In the genomic region with DNA sequence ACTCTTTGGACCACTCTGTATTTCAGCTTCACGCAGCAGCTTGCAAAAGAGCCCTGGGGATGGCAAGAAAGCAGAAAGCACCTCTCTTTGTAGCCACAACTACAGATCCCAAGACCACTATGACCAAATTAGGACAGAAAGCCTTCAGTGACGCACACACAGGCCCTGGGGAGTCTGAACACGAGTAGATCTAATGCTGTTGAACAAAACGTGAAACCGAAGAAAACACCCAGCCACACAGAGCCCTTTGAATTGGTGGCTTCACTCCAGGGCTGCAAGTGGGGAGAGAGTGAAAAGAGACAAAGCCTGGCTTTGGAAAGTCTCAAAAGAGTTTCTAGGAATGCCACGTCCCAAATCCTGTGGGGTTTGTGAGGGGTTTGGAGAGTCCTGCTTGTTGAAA, we compare ENCODE assay signal across 24 cellular contexts. TPM values are rescaled to one million over a fixed set of nuclear protein-coding genes. Genes with fewer than 3 reads are reported as not detected.
A peak's percentile ranks its signal among the peaks of the same experiment; 100 is the strongest.
DNase-seq lines count a peak whose midpoint lies in the region; ATAC-seq and TF ChIP-seq lines count a peak whose summit lies in the region.
"Had no signal": no experiment of that assay in that cellular context is flagged by ENCODE, and none has a peak within 500 bp of the region (broad histone marks: within the 10 kb centered on the region; RNA-seq: fewer than 3 reads in every experiment).

No MANE protein-coding gene starts in this region.

- TF ChIP-seq CTCF in psoas muscle (IDR thresholded peaks at IDR 0.05), result no peak

- H3K36me3 Mint-ChIP-seq in activated T-helper 17 cell treated with anti-CD3 and anti-CD28 coated beads, Interleukin-2, amount 50 U/mL, for 72 hours (ENCODE audit: low read depth), result peaks cover 12% of the 10 kb centered on the region

- no peak for ATAC-seq in activated T-helper 17 cell treated with anti-CD3 and anti-CD28 coated beads, Interleukin-2, amount 50 U/mL, for 72 hours (replicated peaks)
- ATAC-seq in psoas muscle, result no peak
- ATAC-seq in GM18873 (IDR thresholded peaks at IDR 0.05; ENCODE audit: low FRiP score, unreplicated experiment), result no peak
- no peak for ATAC-seq in GM21390 (IDR thresholded peaks at IDR 0.05; ENCODE audit: unreplicated experiment)
- ATAC-seq: CD8-positive, alpha-beta T cell; Panc1 had no signal

- peak overlapping the region; percentile 50 for H3K27ac Mint-ChIP-seq in activated T-helper 17 cell treated with anti-CD3 and anti-CD28 coated beads, Interleukin-2, amount 50 U/mL, for 72 hours
- H3K27ac Mint-ChIP-seq: CD8-positive, alpha-beta T cell had no signal

- H3K27me3 ChIP-seq in ectodermal cell (ENCODE audit: control insufficient read depth, insufficient read depth, low read length, poor library complexity, severe bottlenecking) (peaks cover 27% of the 10 kb centered on the region), psoas muscle (ENCODE audit: insufficient read depth in 3 of 3, low read length in 2 of 3) (peaks cover 0 to 2% (median 0%) of the 10 kb centered on the region in 3 donors)
- H3K27me3 ChIP-seq: SJSA1 had no signal

- peak; percentile 34 for DNase-seq in Daoy (ENCODE audit: low read depth)
- DNase-seq in midbrain (lab: John Stamatoyannopoulos, UW), result peak; percentile 13
- no peak for DNase-seq in psoas muscle
- no peak for DNase-seq in NCI-H1930 (lab: John Stamatoyannopoulos, UW)
- DNase-seq: CD8-positive, alpha-beta T cell; DMS153; GDM1; GM23248; HCEC 1CT; IMR-90; NCI-H1092 treated with DMSO at 0.1 percent for 48 hours; NCI-H1436 treated with DMSO at 0.1 percent for 48 hours; NCI-H2029; NCI-H345; NCI-H524; NCI-H774 had no signal

- no peak overlapping the region for H3K4me3 ChIP-seq in ectodermal cell (ENCODE audit: insufficient read depth, low read depth, low read length)
- no peak overlapping the region for H3K4me3 ChIP-seq in psoas muscle
- H3K4me3 ChIP-seq: GM23248, SJSA1 had no signal

- H3K9me3 ChIP-seq in ectodermal cell (ENCODE audit: control insufficient read depth, low read length) (no peaks in the 10 kb centered on the region), psoas muscle (peaks cover 7% of the 10 kb centered on the region)
- H3K9me3 ChIP-seq: SJSA1 had no signal

- peaks cover 16% of the 10 kb centered on the region for H3K9me3 Mint-ChIP-seq in activated T-helper 17 cell treated with anti-CD3 and anti-CD28 coated beads, Interleukin-2, amount 50 U/mL, for 72 hours

- H3K4me1 ChIP-seq in ectodermal cell (ENCODE audit: control insufficient read depth, insufficient read depth, low read length) (peaks cover 30% of the 10 kb centered on the region), psoas muscle (no peaks in the 10 kb centered on the region)
- H3K4me1 ChIP-seq: SJSA1 had no signal

- H3K36me3 ChIP-seq in ectodermal cell (ENCODE audit: control insufficient read depth, insufficient read depth, low read length), result no peaks in the 10 kb centered on the region
- H3K36me3 ChIP-seq in psoas muscle (ENCODE audit: insufficient read depth in 1 of 2, low read depth in 1 of 2), result no peaks in the 10 kb centered on the region
- H3K36me3 ChIP-seq: SJSA1 had no signal

- H3K4me1 Mint-ChIP-seq in activated T-helper 17 cell treated with anti-CD3 and anti-CD28 coated beads, Interleukin-2, amount 50 U/mL, for 72 hours, result no peaks in the 10 kb centered on the region

- 48 to 49% methylated on average over 6 of the region's 6 CpGs for WGBS in ectodermal cell, 2 experiments
- 68 to 74% (median 69%) methylated on average over 6 of the region's 6 CpGs for WGBS in psoas muscle, 3 donors

- no peak overlapping the region for H3K4me3 Mint-ChIP-seq in activated T-helper 17 cell treated with anti-CD3 and anti-CD28 coated beads, Interleukin-2, amount 50 U/mL, for 72 hours
- H3K4me3 Mint-ChIP-seq: CD8-positive, alpha-beta T cell had no signal

- H3K27me3 Mint-ChIP-seq in activated T-helper 17 cell treated with anti-CD3 and anti-CD28 coated beads, Interleukin-2, amount 50 U/mL, for 72 hours, result peaks cover 18% of the 10 kb centered on the region

- intact Hi-C loops in psoas muscle (cut with DNase I), result no loop called here

- peak overlapping the region; percentile 10 for H3K27ac ChIP-seq in ectodermal cell (ENCODE audit: insufficient read depth, low read depth, low read length, poor library complexity, severe bottlenecking)
- no peak overlapping the region for H3K27ac ChIP-seq in psoas muscle
- H3K27ac ChIP-seq: 22Rv1, GM23248, KMS-11, SJSA1 had no signal

RNA-seq across cellular contexts. Expression of gene PLXNA4, which starts 28.5 kb away (rescaled TPM):
- total RNA-seq in Daoy (2014; rRNA removed; shearing (Covaris generic)), result 0.69 and 5.5 TPM in 2 replicates
- 1 to 10 TPM; 1.4 to 2.3 TPM for total RNA-seq in activated T-helper 17 cell treated with anti-CD3 and anti-CD28 coated beads, Interleukin-2, amount 50 U/mL, for 72 hours
- polyA plus RNA-seq in ectodermal cell (2013, experiment 1 of 4), result 1.2 TPM
- 2.1 TPM for polyA plus RNA-seq in ectodermal cell (2013, experiment 2 of 4)
- polyA plus RNA-seq in ectodermal cell (2013, experiment 3 of 4), result 1.0 TPM
- polyA plus RNA-seq in ectodermal cell (2013, experiment 4 of 4), result 1.7 TPM
- 1 to 10 TPM in 3 of 4 donors, under 1 TPM in 1; 0.88 to 2.5 (median 1.3) TPM for total RNA-seq in psoas muscle
- polyA plus RNA-seq in psoas muscle, result under 1 TPM; 0.15 to 0.38 (median 0.16) TPM
- total RNA-seq: SJSA1 had no signal
- polyA plus RNA-seq: GM23248 had no signal

Comparison
In these comparisons a context has a peak if more than half of its experiments do, and no peak if none do; other contexts are left out.
1. DNase-seq: peak in Daoy (single experiment) and midbrain (single experiment); none in psoas muscle (0 of 2) and NCI-H1930 (0 of 2).